31 cellular contexts compared by ENCODE assay signal in genomic region chr5:105659396-105659795, GRCh38.
"Had no signal": no experiment of that assay in that cellular context is flagged by ENCODE, and none has a peak within 500 bp of the region (broad histone marks: within the 10 kb centered on the region; RNA-seq: fewer than 3 reads in every experiment).

No MANE protein-coding gene starts in this region.

- ATAC-seq: activated CD4-positive, alpha-beta T cell treated with anti-CD3 and anti-CD28 coated beads for 36 hours; activated CD8-positive, alpha-beta memory T cell treated with anti-CD3 and anti-CD28 coated beads, Interleukin-2, amount 10 ng/mL, durations not matched to agents 7 days and 5 days; activated CD8-positive, alpha-beta T cell treated with anti-CD3 and anti-CD28 coated beads, Interleukin-2, amount 10 ng/mL, durations not matched to agents 7 days and 5 days; activated naive CD4-positive, alpha-beta T cell treated with anti-CD3 and anti-CD28 coated beads, Interleukin-2, amount 50 U/mL, for 72 hours; foreskin keratinocyte; gastrocnemius medialis; heart left ventricle; T-helper 17 cell had no signal

- H3K36me3 ChIP-seq: ascending aorta, breast epithelium, cardiac muscle cell, esophagus muscularis mucosa, gastrocnemius medialis, heart left ventricle had no signal

- H3K4me1 ChIP-seq: ascending aorta, breast epithelium, esophagus muscularis mucosa, foreskin keratinocyte, gastrocnemius medialis, heart left ventricle had no signal

- H3K27me3 ChIP-seq: ascending aorta, breast epithelium, cardiac muscle cell, dorsolateral prefrontal cortex, esophagus muscularis mucosa, foreskin keratinocyte, gastrocnemius medialis, heart left ventricle had no signal

- H3K4me3 ChIP-seq: ascending aorta, breast epithelium, cardiac muscle cell, coronary artery, dorsolateral prefrontal cortex, esophagus muscularis mucosa, gastrocnemius medialis, heart left ventricle had no signal

- H3K27ac ChIP-seq: ascending aorta, breast epithelium, cardiac muscle cell, coronary artery, dorsolateral prefrontal cortex, esophagus muscularis mucosa, foreskin keratinocyte, gastrocnemius medialis, heart left ventricle had no signal

- H3K9me3 ChIP-seq: ascending aorta, breast epithelium, esophagus muscularis mucosa, gastrocnemius medialis, heart left ventricle had no signal

- DNase-seq: activated CD4-positive, alpha-beta memory T cell treated with anti-CD3 and anti-CD28 coated beads for 36 hours; activated CD4-positive, alpha-beta T cell treated with anti-CD3 and anti-CD28 coated beads for 36 hours; activated CD4-positive, alpha-beta T cell treated with anti-CD3 and anti-CD28 coated beads, Interleukin-2, amount 10 ng/mL, durations not matched to agents 24 days and 14 days; activated CD4-positive, CD25-positive, alpha-beta regulatory T cell; activated CD4-positive, CD25-positive, alpha-beta regulatory T cell treated with anti-CD3 and anti-CD28 coated beads, Interleukin-2, amount 50 U/mL, for 72 hours; activated CD8-positive, alpha-beta memory T cell treated with anti-CD3 and anti-CD28 coated beads, Interleukin-2, amount 10 ng/mL, durations not matched to agents 7 days and 5 days; activated CD8-positive, alpha-beta memory T cell treated with anti-CD3 and anti-CD28 coated beads, Interleukin-2, amount 50 U/mL, for 4 hours; activated CD8-positive, alpha-beta T cell treated with anti-CD3 and anti-CD28 coated beads, Interleukin-2, amount 10 ng/mL, durations not matched to agents 7 days and 5 days; activated effector memory CD4-positive, alpha-beta T cell treated with anti-CD3 and anti-CD28 coated beads, Interleukin-2, amount 50 U/mL, for 16 hours; activated naive CD4-positive, alpha-beta T cell; activated naive CD4-positive, alpha-beta T cell treated with anti-CD3 and anti-CD28 coated beads, Interleukin-2, amount 10 ng/mL, durations not matched to agents 7 days and 5 days; activated naive CD8-positive, alpha-beta T cell treated with anti-CD3 and anti-CD28 coated beads, Interleukin-2, amount 10 ng/mL, durations not matched to agents 7 days and 5 days; activated T-cell treated with anti-CD3 and anti-CD28 coated beads, Interleukin-2, amount 50 U/mL, for 1 hour; activated T-cell treated with anti-CD3 and anti-CD28 coated beads, Interleukin-2, amount 50 U/mL, for 48 hours; central memory CD4-positive, alpha-beta T cell; cerebellar nuclear complex; dorsolateral prefrontal cortex; effector memory CD4-positive, alpha-beta T cell; erythroblast; foreskin keratinocyte; gastrocnemius medialis; glutamatergic neuron; heart left ventricle; T-helper 1 cell; T-helper 17 cell had no signal
